In the genomic region with DNA sequence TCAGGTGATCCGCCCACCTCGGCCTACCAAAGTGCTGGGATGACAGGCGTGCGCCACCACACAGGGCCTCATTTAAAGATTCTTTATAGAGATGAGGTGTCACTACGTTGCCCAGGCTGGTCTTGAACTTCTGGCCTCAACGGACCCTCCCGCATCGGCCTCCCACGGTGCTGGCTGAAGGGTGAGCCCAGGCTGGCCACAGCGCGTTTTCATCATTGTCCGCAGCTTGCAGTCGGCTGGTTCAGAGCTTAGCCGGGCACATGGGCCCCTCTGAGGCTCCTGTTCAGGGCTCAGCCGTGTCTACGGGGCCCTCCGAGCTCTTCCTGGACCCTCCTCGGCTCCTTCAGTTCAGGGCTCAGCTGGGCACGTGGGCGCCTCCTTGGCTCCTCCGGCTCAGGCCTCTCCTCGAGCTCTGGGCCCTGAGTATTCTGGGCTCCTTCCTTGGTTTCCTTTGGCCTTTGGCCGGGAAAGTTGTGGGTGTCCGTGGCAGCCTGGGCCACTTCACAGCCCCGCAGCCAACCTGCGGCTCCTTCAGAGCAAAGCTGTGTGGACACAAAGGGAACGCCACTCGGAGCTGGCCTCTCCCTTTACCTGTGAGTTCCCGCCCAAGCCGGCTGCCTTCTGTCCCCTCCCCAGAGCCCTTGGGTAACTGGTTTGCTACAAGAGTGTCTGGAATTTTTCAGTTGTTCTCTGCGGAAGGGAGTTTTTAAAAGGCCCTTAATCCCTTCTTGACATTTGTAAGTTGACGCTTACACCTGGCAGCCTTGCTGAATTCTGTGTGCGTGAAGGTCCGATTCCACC, we compare ENCODE assay signal across 2 cellular contexts.
TF ChIP-seq lines count a peak whose summit lies in the region.

No MANE protein-coding gene starts in this region.

TF ChIP-seq in HCT116, 20 proteins besides CTCF, POLR2A, EP300 and RAD21:
- no peak for TF ChIP-seq TCF7L2 (IDR thresholded peaks at IDR 0.05; ENCODE audit: borderline replicate concordance, extremely low read depth, insufficient read depth, insufficient read length)
- no peak for TF ChIP-seq CBX3 (IDR thresholded peaks at IDR 0.05; ENCODE audit: low read depth)

TF ChIP-seq in HepG2, 621 proteins besides CTCF, POLR2A, EP300 and RAD21:
- TF ChIP-seq ZFP41 (CRISPR knock-in tag; IDR thresholded peaks at IDR 0.05; ENCODE audit: borderline replicate concordance) (no peak), ELF4 (CRISPR knock-in tag; IDR thresholded peaks at IDR 0.05; ENCODE audit: borderline replicate concordance) (no peak), TCF12 (IDR thresholded peaks at IDR 0.05) (no peak), TCF12 (CRISPR knock-in tag; IDR thresholded peaks at IDR 0.05) (no peak), SMAD9 (CRISPR knock-in tag; IDR thresholded peaks at IDR 0.05) (no peak), SRSF1 (optimal IDR thresholded peaks at IDR 0.05; ENCODE audit: low read depth, low read length) (no peak), ZNF430 (CRISPR knock-in tag; IDR thresholded peaks at IDR 0.05) (no peak), HNF4A (CRISPR knock-in tag; IDR thresholded peaks at IDR 0.05) (no peak), ZNF543 (CRISPR knock-in tag; IDR thresholded peaks at IDR 0.05) (no peak)
- TF ChIP-seq, protein P1, sequence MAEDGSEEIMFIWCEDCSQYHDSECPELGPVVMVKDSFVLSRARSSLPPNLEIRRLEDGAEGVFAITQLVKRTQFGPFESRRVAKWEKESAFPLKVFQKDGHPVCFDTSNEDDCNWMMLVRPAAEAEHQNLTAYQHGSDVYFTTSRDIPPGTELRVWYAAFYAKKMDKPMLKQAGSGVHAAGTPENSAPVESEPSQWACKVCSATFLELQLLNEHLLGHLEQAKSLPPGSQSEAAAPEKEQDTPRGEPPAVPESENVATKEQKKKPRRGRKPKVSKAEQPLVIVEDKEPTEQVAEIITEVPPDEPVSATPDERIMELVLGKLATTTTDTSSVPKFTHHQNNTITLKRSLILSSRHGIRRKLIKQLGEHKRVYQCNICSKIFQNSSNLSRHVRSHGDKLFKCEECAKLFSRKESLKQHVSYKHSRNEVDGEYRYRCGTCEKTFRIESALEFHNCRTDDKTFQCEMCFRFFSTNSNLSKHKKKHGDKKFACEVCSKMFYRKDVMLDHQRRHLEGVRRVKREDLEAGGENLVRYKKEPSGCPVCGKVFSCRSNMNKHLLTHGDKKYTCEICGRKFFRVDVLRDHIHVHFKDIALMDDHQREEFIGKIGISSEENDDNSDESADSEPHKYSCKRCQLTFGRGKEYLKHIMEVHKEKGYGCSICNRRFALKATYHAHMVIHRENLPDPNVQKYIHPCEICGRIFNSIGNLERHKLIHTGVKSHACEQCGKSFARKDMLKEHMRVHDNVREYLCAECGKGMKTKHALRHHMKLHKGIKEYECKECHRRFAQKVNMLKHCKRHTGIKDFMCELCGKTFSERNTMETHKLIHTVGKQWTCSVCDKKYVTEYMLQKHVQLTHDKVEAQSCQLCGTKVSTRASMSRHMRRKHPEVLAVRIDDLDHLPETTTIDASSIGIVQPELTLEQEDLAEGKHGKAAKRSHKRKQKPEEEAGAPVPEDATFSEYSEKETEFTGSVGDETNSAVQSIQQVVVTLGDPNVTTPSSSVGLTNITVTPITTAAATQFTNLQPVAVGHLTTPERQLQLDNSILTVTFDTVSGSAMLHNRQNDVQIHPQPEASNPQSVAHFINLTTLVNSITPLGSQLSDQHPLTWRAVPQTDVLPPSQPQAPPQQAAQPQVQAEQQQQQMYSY (CRISPR knock-in tag; IDR thresholded peaks at IDR 0.05): no peak
- TF ChIP-seq, protein P2, sequence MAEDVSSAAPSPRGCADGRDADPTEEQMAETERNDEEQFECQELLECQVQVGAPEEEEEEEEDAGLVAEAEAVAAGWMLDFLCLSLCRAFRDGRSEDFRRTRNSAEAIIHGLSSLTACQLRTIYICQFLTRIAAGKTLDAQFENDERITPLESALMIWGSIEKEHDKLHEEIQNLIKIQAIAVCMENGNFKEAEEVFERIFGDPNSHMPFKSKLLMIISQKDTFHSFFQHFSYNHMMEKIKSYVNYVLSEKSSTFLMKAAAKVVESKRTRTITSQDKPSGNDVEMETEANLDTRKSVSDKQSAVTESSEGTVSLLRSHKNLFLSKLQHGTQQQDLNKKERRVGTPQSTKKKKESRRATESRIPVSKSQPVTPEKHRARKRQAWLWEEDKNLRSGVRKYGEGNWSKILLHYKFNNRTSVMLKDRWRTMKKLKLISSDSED (CRISPR knock-in tag; IDR thresholded peaks at IDR 0.05): no peak
- TF ChIP-seq, protein P3, sequence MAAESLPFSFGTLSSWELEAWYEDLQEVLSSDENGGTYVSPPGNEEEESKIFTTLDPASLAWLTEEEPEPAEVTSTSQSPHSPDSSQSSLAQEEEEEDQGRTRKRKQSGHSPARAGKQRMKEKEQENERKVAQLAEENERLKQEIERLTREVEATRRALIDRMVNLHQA (CRISPR knock-in tag; IDR thresholded peaks at IDR 0.05): no peak
